Comparison of ENCODE assay signal across 26 cellular contexts in the genomic region with DNA sequence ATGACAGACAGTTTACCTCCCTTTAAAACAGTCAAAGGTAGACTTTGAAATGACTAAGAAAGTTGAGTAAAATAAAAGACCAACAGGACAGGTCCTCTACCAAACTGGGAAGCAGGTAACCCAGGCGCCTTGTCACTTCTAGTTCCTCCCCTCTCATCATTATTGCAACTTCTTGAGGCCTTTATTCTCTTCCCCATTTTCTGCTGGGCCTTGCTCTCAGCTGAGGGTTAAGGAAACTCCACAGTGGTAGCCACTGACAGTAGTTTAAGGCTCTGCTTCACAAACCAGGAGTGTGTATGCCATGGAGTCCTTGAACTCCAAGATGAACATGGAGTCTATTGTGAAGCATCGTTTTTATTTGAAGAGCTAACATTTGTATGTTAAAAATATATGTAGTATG. TPM values are rescaled to one million over a fixed set of nuclear protein-coding genes. Genes with fewer than 3 reads are reported as not detected.
DNase-seq lines count a peak whose midpoint lies in the region; ATAC-seq and TF ChIP-seq lines count a peak whose summit lies in the region.
"Had no signal": no experiment of that assay in that cellular context is flagged by ENCODE, and none has a peak within 500 bp of the region (broad histone marks: within the 10 kb centered on the region; RNA-seq: fewer than 3 reads in every experiment).

No MANE protein-coding gene starts in this region.

- TF ChIP-seq CTCF in NB4 (IDR thresholded peaks at IDR 0.05; ENCODE audit: low read depth, low read length) (no peak), glutamatergic neuron (IDR thresholded peaks at IDR 0.05; ENCODE audit: partially characterized antibody, unreplicated experiment) (no peak)

- ATAC-seq in HG02840 (IDR thresholded peaks at IDR 0.05; ENCODE audit: low FRiP score, unreplicated experiment): no peak
- ATAC-seq: HepG2, T-helper 17 cell had no signal

- no peaks in the 10 kb centered on the region for H3K27me3 ChIP-seq in Karpas-422 (ENCODE audit: low read length)
- H3K27me3 ChIP-seq: SJSA1 had no signal

- H3K9me3 Mint-ChIP-seq in glutamatergic neuron (ENCODE audit: unreplicated experiment): no peaks in the 10 kb centered on the region
- H3K9me3 Mint-ChIP-seq in activated CD4-positive, alpha-beta T cell treated with anti-CD3 and anti-CD28 coated beads, Interleukin-2, amount 10 ng/mL, durations not matched to agents 24 days and 14 days: no peaks in the 10 kb centered on the region

- H3K4me1 Mint-ChIP-seq in glutamatergic neuron (ENCODE audit: low read depth, unreplicated experiment): peaks cover 37% of the 10 kb centered on the region
- no peaks in the 10 kb centered on the region for H3K4me1 Mint-ChIP-seq in activated CD4-positive, alpha-beta T cell treated with anti-CD3 and anti-CD28 coated beads, Interleukin-2, amount 10 ng/mL, durations not matched to agents 24 days and 14 days
- H3K4me1 Mint-ChIP-seq: B cell, T-helper 17 cell had no signal

- H3K4me3 Mint-ChIP-seq in glutamatergic neuron (ENCODE audit: unreplicated experiment): peak overlapping the region; percentile 43
- H3K4me3 Mint-ChIP-seq in activated CD4-positive, alpha-beta T cell treated with anti-CD3 and anti-CD28 coated beads, Interleukin-2, amount 10 ng/mL, durations not matched to agents 24 days and 14 days: no peak overlapping the region
- H3K4me3 Mint-ChIP-seq: B cell, T-helper 17 cell had no signal

- no peaks in the 10 kb centered on the region for H3K27me3 Mint-ChIP-seq in glutamatergic neuron (ENCODE audit: unreplicated experiment)
- peaks cover 11% of the 10 kb centered on the region for H3K27me3 Mint-ChIP-seq in activated CD4-positive, alpha-beta T cell treated with anti-CD3 and anti-CD28 coated beads, Interleukin-2, amount 10 ng/mL, durations not matched to agents 24 days and 14 days

- no peaks in the 10 kb centered on the region for H3K9me3 ChIP-seq in Karpas-422 (ENCODE audit: low read length)
- H3K9me3 ChIP-seq: A549, SJSA1 had no signal

- no peak overlapping the region for H3K27ac ChIP-seq in Karpas-422 (ENCODE audit: low read length)
- H3K27ac ChIP-seq: A549, C4-2B, SJSA1 had no signal

- H3K4me3 ChIP-seq in Karpas-422 (ENCODE audit: low read length): no peak overlapping the region
- H3K4me3 ChIP-seq in NB4 (ENCODE audit: low read depth, low read length): no peak overlapping the region
- H3K4me3 ChIP-seq: A549, SJSA1 had no signal

- H3K36me3 Mint-ChIP-seq in glutamatergic neuron (ENCODE audit: unreplicated experiment): no peaks in the 10 kb centered on the region
- H3K36me3 Mint-ChIP-seq in activated CD4-positive, alpha-beta T cell treated with anti-CD3 and anti-CD28 coated beads, Interleukin-2, amount 10 ng/mL, durations not matched to agents 24 days and 14 days (ENCODE audit: low read depth): no peaks in the 10 kb centered on the region

- peak overlapping the region; percentile 92 for H3K27ac Mint-ChIP-seq in glutamatergic neuron (ENCODE audit: unreplicated experiment)
- no peak overlapping the region for H3K27ac Mint-ChIP-seq in activated CD4-positive, alpha-beta T cell treated with anti-CD3 and anti-CD28 coated beads, Interleukin-2, amount 10 ng/mL, durations not matched to agents 24 days and 14 days
- H3K27ac Mint-ChIP-seq: B cell, T-helper 17 cell had no signal

- H4K20me1 ChIP-seq in Karpas-422 (ENCODE audit: insufficient read depth, low read depth, low read length): no peaks in the 10 kb centered on the region

- no peaks in the 10 kb centered on the region for H3K9me2 ChIP-seq in Karpas-422 (replicated peaks; ENCODE audit: insufficient read depth, low read length)

- no peak overlapping the region for H3K4me2 ChIP-seq in Karpas-422 (ENCODE audit: low read depth, low read length, poor library complexity, severe bottlenecking)

- TF ChIP-seq POLR2A in NB4 (IDR thresholded peaks at IDR 0.05; ENCODE audit: extremely low read depth, insufficient read length): no peak

- no peaks in the 10 kb centered on the region for H3K4me1 ChIP-seq in Karpas-422 (ENCODE audit: low read length)

- intact Hi-C loops in activated CD4-positive, alpha-beta T cell treated with anti-CD3 and anti-CD28 coated beads, Interleukin-2, amount 10 ng/mL, durations not matched to agents 24 days and 14 days (cut with micrococcal nuclease): no loop called here

- peak; percentile 38 for DNase-seq in Karpas-422
- peak; percentile 15 for DNase-seq in NB4 (ENCODE audit: low read depth)
- DNase-seq in SKM-1 (lab: John Stamatoyannopoulos, UW; ENCODE audit: unreplicated experiment): peak; percentile 44
- no peak for DNase-seq in glutamatergic neuron
- no peak for DNase-seq in ureter (ENCODE audit: low spot score)
- DNase-seq in activated CD4-positive, alpha-beta T cell treated with anti-CD3 and anti-CD28 coated beads, Interleukin-2, amount 10 ng/mL, durations not matched to agents 24 days and 14 days: no peak
- DNase-seq in SW 1271 (lab: John Stamatoyannopoulos, UW): no peak
- DNase-seq: Calu3, DMS79 treated with DMSO at 0.1 percent for 48 hours, GF-D8, MM.1S, NCI-H1105 treated with DMSO at 0.1 percent for 48 hours, NCI-H146, NCI-H1930, NCI-H2107, NCI-H446, NCI-H526, NCI-H82, T-helper 17 cell, T1000 had no signal

- H3K36me3 ChIP-seq in Karpas-422 (ENCODE audit: insufficient read depth, low read length): no peaks in the 10 kb centered on the region
- H3K36me3 ChIP-seq: SJSA1 had no signal

- no peak overlapping the region for H3K9ac ChIP-seq in Karpas-422 (ENCODE audit: low read length)

- no peak overlapping the region for H2AFZ ChIP-seq in Karpas-422 (ENCODE audit: low read length)

- no peaks in the 10 kb centered on the region for H3K79me2 ChIP-seq in Karpas-422 (ENCODE audit: low read length)

RNA-seq across cellular contexts. Expression of gene TCERG1, which starts 36.9 kb away (rescaled TPM):
- total RNA-seq in Karpas-422 (2014; rRNA removed; shearing (Covaris generic); ENCODE audit: low replicate concordance): 72.9 and 144 TPM in 2 replicates
- total RNA-seq in glutamatergic neuron (ENCODE audit: unreplicated experiment): 122 TPM
- total RNA-seq in ureter: 138 TPM
- 146 and 155 TPM in 2 replicates for total RNA-seq in activated CD4-positive, alpha-beta T cell treated with anti-CD3 and anti-CD28 coated beads, Interleukin-2, amount 10 ng/mL, durations not matched to agents 24 days and 14 days

Comparison
In these comparisons a context has a peak if more than half of its experiments do, and no peak if none do; other contexts are left out.
1. DNase-seq: peak in Karpas-422 (single experiment), NB4 (single experiment) and SKM-1 (single experiment); none in glutamatergic neuron (single experiment), ureter (single experiment), activated CD4-positive, alpha-beta T cell treated with anti-CD3 and anti-CD28 coated beads, Interleukin-2, amount 10 ng/mL, durations not matched to agents 24 days and 14 days (single experiment) and SW 1271 (0 of 2).